In genomic region chr1:6489799-6490180, GRCh38 we compare ENCODE assay signal across 8 cellular contexts. TPM values are rescaled to one million over a fixed set of nuclear protein-coding genes. Genes with fewer than 3 reads are reported as not detected.
DNase-seq lines count a peak whose midpoint lies in the region; ATAC-seq, FAIRE-seq and TF ChIP-seq lines count a peak whose summit lies in the region.

No MANE protein-coding gene starts in this region.

- H3K4me1 ChIP-seq in HUES48 (ENCODE audit: control insufficient read depth, insufficient read depth, low read length) (peaks cover 17% of the 10 kb centered on the region), foreskin keratinocyte (peaks cover 27% of the 10 kb centered on the region), neutrophil (ENCODE audit: control insufficient read depth in 1 of 2, insufficient read depth in 1 of 2, low read depth in 1 of 2, low read length in 1 of 2) (peaks cover 0 to 8% of the 10 kb centered on the region in 2 experiments)

- ATAC-seq in foreskin keratinocyte, result peak; percentile 38

- peak overlapping the region; percentile 69 for H3K4me3 ChIP-seq in AG09309 (ENCODE audit: control insufficient read depth, low read depth, low read length)
- H3K4me3 ChIP-seq in HUES48 (ENCODE audit: low read depth, low read length), result peak overlapping the region; percentile 87
- H3K4me3 ChIP-seq in neutrophil (ENCODE audit: low read depth in 1 of 2, low read length in 1 of 2), result no peak overlapping the region

- H3K36me3 ChIP-seq in HUES48 (ENCODE audit: control insufficient read depth, insufficient read depth, low read length) (no peaks in the 10 kb centered on the region), neutrophil (no peaks in the 10 kb centered on the region)

- in situ Hi-C loops in GM18951 (cut with MboI; ENCODE audit: low sequenced_read_pairs, unreplicated experiment), result loop anchor here (10.0 kb wide), 1 partner anchor 145 kb away; no protein-coding TSS in a partner anchor

- H3K27me3 ChIP-seq in HUES48 (ENCODE audit: control insufficient read depth, insufficient read depth, low read length), result peaks cover 3% of the 10 kb centered on the region; the same call in 1 of the 2 replicates
- H3K27me3 ChIP-seq in foreskin keratinocyte, result no peaks in the 10 kb centered on the region
- peaks cover 100% of the 10 kb centered on the region for H3K27me3 ChIP-seq in neutrophil

- H3K9ac ChIP-seq in HUES48 (ENCODE audit: low read depth, low read length), result no peak overlapping the region

- no peak for DNase-seq in AG09309 (ENCODE audit: low read depth)
- peak; percentile 59 for DNase-seq in RCC 7860 (ENCODE audit: low spot score)
- peak; percentile 63 for DNase-seq in activated effector memory CD4-positive, alpha-beta T cell treated with Interleukin-2 at 50 U/mL for 16 hours
- DNase-seq in foreskin keratinocyte, result peak; percentile 67 to 77
- peak; percentile 64 for DNase-seq in superior temporal gyrus (ENCODE audit: extremely low spot score)

- TF ChIP-seq CTCF in AG09309 (IDR thresholded peaks at IDR 0.05; ENCODE audit: control insufficient read depth, insufficient read depth, low read depth, low read length, missing control alignments) (peak; percentile 95), foreskin keratinocyte (conservative IDR thresholded peaks at IDR 0.05) (peak; percentile 96), neutrophil (IDR thresholded peaks at IDR 0.05) (peak; percentile 61)

- no peaks in the 10 kb centered on the region for H3K9me3 ChIP-seq in HUES48 (ENCODE audit: control insufficient read depth, insufficient read depth, low read length)
- no peaks in the 10 kb centered on the region for H3K9me3 ChIP-seq in neutrophil

- no peak overlapping the region for H3K27ac ChIP-seq in HUES48 (ENCODE audit: low read depth, low read length)
- H3K27ac ChIP-seq in foreskin keratinocyte, result peak overlapping the region; percentile 100
- H3K27ac ChIP-seq in neutrophil, result no peak overlapping the region

- peak; percentile 11 for TF ChIP-seq POLR2A in GM18951 (IDR thresholded peaks at IDR 0.05; ENCODE audit: extremely low read depth, insufficient read depth, insufficient read length)

- FAIRE-seq in RCC 7860 (lab: Jason Lieb, UNC), result no peak

RNA-seq across cellular contexts. Expression of gene PLEKHG5, which starts 1.7 kb away (rescaled TPM):
- 33.9 and 57.3 TPM in 2 replicates for total RNA-seq in foreskin keratinocyte
- 19.0 and 33.0 TPM in 2 replicates for polyA plus RNA-seq in foreskin keratinocyte

RNA-seq across cellular contexts. Expression of gene TNFRSF25, which starts 23.8 kb away (rescaled TPM):
- 19.8 and 34.3 TPM in 2 replicates for total RNA-seq in foreskin keratinocyte
- 25.1 and 40.1 TPM in 2 replicates for polyA plus RNA-seq in foreskin keratinocyte

Comparison
In these comparisons a context has a peak if more than half of its experiments do, and no peak if none do; other contexts are left out.
1. H3K4me3 ChIP-seq: peak in AG09309 (single experiment) and HUES48 (single experiment); none in neutrophil (0 of 2).
2. Peak in every context shown above with its lines, with median percentiles within 50 percentile points of each other: CTCF ChIP-seq.